In the genomic region with DNA sequence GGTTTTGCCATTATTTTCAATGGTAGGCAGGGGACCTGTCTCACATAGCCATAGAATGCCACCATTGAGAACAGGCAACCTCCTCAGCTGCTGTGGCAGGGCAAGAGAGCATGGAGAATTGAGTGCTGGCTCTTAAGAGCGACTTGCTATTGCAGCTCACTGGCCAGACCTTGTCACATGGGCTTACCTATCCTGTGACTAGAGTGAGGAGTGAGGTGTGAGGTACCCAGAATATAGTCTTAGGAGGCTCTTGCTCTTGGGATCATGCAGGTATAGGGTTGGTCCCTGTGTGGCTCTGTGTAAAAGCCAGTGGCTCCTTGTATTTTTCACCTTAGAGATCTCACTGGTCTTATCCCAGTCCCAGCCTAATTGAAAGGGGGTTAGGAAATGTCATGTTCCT, we compare ENCODE assay signal across 28 cellular contexts.
"Had no signal": no experiment of that assay in that cellular context is flagged by ENCODE, and none has a peak within 500 bp of the region (broad histone marks: within the 10 kb centered on the region; RNA-seq: fewer than 3 reads in every experiment).

No MANE protein-coding gene starts in this region.

- FAIRE-seq: colon had no signal

- H3K36me3 Mint-ChIP-seq: activated naive CD8-positive, alpha-beta T cell had no signal

- H3K27me3 ChIP-seq: brain microvascular endothelial cell, Peyer's patch, SJCRH30 had no signal

- H3K27ac ChIP-seq: brain microvascular endothelial cell, Peyer's patch, RWPE1, SJCRH30, VCaP had no signal

- H3K4me3 Mint-ChIP-seq: activated CD4-positive, alpha-beta T cell treated with anti-CD3 and anti-CD28 coated beads, Interleukin-2, amount 10 ng/mL, durations not matched to agents 24 days and 14 days; activated naive CD4-positive, alpha-beta T cell treated with anti-CD3 and anti-CD28 coated beads for 36 hours; activated naive CD8-positive, alpha-beta T cell; activated T-helper 17 cell treated with anti-CD3 and anti-CD28 coated beads, Interleukin-2, amount 50 U/mL, for 72 hours had no signal

- H3K4me1 ChIP-seq: Peyer's patch had no signal

- H3K9me3 Mint-ChIP-seq: activated CD4-positive, alpha-beta T cell treated with anti-CD3 and anti-CD28 coated beads, Interleukin-2, amount 10 ng/mL, durations not matched to agents 24 days and 14 days; activated naive CD4-positive, alpha-beta T cell treated with anti-CD3 and anti-CD28 coated beads for 36 hours; activated T-helper 17 cell treated with anti-CD3 and anti-CD28 coated beads, Interleukin-2, amount 50 U/mL, for 72 hours had no signal

- H3K9ac ChIP-seq: SK-N-SH had no signal

- ATAC-seq: activated T-helper 17 cell treated with anti-CD3 and anti-CD28 coated beads, Interleukin-2, amount 50 U/mL, for 72 hours had no signal

- H3K36me3 ChIP-seq: brain microvascular endothelial cell, Peyer's patch, SJCRH30 had no signal

- H3K9me3 ChIP-seq: SJCRH30, SK-N-SH had no signal

- DNase-seq: activated CD4-positive, alpha-beta T cell treated with anti-CD3 and anti-CD28 coated beads, Interleukin-2, amount 10 ng/mL, durations not matched to agents 24 days and 14 days; activated CD4-positive, alpha-beta T cell treated with anti-CD3 and anti-CD28 coated beads, Interleukin-2, amount 50 U/mL, for 48 hours; activated gamma-delta T cell; activated naive CD4-positive, alpha-beta T cell treated with anti-CD3 and anti-CD28 coated beads for 36 hours; activated T-cell treated with anti-CD3 and anti-CD28 coated beads for 4 hours; activated T-cell treated with anti-CD3 and anti-CD28 coated beads, Interleukin-2, amount 50 U/mL, for 48 hours; amygdala; brain microvascular endothelial cell; cerebellar nuclear complex; NCI-H1092 treated with DMSO at 0.1 percent for 48 hours; NCI-H1417 treated with DMSO at 0.1 percent for 48 hours; NCI-H1694; NCI-H2029; NCI-H2107; NCI-H2171 treated with DMSO at 0.1 percent for 48 hours; NCI-H345; NCI-H510A; NCI-H69; Peyer's patch; Right ventricle myocardium superior; SJCRH30; SK-N-SH; T-helper 1 cell had no signal

- H3K9me2 ChIP-seq: SK-N-SH had no signal

- H3K27me3 Mint-ChIP-seq: activated CD4-positive, alpha-beta T cell treated with anti-CD3 and anti-CD28 coated beads, Interleukin-2, amount 10 ng/mL, durations not matched to agents 24 days and 14 days; activated naive CD8-positive, alpha-beta T cell; activated T-helper 17 cell treated with anti-CD3 and anti-CD28 coated beads, Interleukin-2, amount 50 U/mL, for 72 hours had no signal

- H3K4me2 ChIP-seq: SK-N-SH had no signal

- H3K4me3 ChIP-seq: Peyer's patch, SJCRH30 had no signal

- H3K27ac Mint-ChIP-seq: activated CD4-positive, alpha-beta T cell treated with anti-CD3 and anti-CD28 coated beads, Interleukin-2, amount 10 ng/mL, durations not matched to agents 24 days and 14 days; activated naive CD4-positive, alpha-beta T cell treated with anti-CD3 and anti-CD28 coated beads for 36 hours; activated naive CD8-positive, alpha-beta T cell; activated T-helper 17 cell treated with anti-CD3 and anti-CD28 coated beads, Interleukin-2, amount 50 U/mL, for 72 hours had no signal
